Comparison of ENCODE assay signal across 8 cellular contexts in the genomic region with DNA sequence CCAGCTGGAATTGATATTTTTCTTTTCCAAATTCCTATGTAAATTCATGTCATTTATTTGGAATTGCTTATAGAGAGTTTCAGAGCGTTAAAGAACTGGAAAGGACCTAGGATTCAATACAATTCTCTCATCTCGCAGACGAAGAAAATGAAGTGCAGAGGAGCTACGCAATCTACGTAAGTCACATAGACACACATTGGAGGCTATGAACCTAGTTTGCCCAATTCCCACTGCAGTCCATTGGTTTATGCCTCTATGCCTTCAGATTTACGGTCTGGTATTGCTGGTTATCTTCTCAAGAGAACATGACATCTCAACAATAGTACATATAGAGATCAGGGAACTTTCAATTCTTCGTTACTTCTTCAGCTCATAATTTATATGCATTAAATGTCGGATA. TPM values are rescaled to one million over a fixed set of nuclear protein-coding genes. Genes with fewer than 3 reads are reported as not detected.
DNase-seq lines count a peak whose midpoint lies in the region; ATAC-seq, FAIRE-seq and TF ChIP-seq lines count a peak whose summit lies in the region.

No MANE protein-coding gene starts in this region.

- no peaks in the 10 kb centered on the region for H3K9me3 ChIP-seq in heart right ventricle
- H3K9me3 ChIP-seq in K562 (replicated peaks; ENCODE audit: control insufficient read depth, insufficient read depth, low read depth, low read length): no peaks in the 10 kb centered on the region
- no peaks in the 10 kb centered on the region for H3K9me3 ChIP-seq in muscle layer of duodenum (ENCODE audit: control insufficient read depth in 1 of 2, low read length in 2 of 2)
- peaks cover 0 to 7% (median 0%) of the 10 kb centered on the region in 4 donors for H3K9me3 ChIP-seq in upper lobe of left lung

- H4K20me1 ChIP-seq in K562 (replicated peaks; ENCODE audit: control insufficient read depth, insufficient read depth, low read length): peaks cover 7% of the 10 kb centered on the region; the same call in 1 of the 2 replicates

- no peaks in the 10 kb centered on the region for H3K36me3 ChIP-seq in heart right ventricle
- no peaks in the 10 kb centered on the region for H3K36me3 ChIP-seq in K562 (ENCODE audit: control insufficient read depth, insufficient read depth, low read length)
- no peaks in the 10 kb centered on the region for H3K36me3 ChIP-seq in muscle layer of duodenum (ENCODE audit: control insufficient read depth in 1 of 2, insufficient read depth in 2 of 2, low read length in 2 of 2)
- no peaks in the 10 kb centered on the region for H3K36me3 ChIP-seq in upper lobe of left lung

- H3K79me2 ChIP-seq in K562 (ENCODE audit: control insufficient read depth, insufficient read depth, low read length): peaks cover 37% of the 10 kb centered on the region

- TF ChIP-seq EP300 in K562 (IDR thresholded peaks at IDR 0.05; ENCODE audit: low read length) (no peak), upper lobe of left lung (IDR thresholded peaks at IDR 0.05) (no peak)

- peak overlapping the region; percentile 87 for H2AFZ ChIP-seq in K562 (ENCODE audit: low read depth, low read length)

- TF ChIP-seq POLR2A in K562 (conservative IDR thresholded peaks at IDR 0.05) (no peak), upper lobe of left lung (IDR thresholded peaks at IDR 0.05) (no peak)

- WGBS in heart right ventricle, 2 donors: 82 to 86% methylated on average over 8 of the region's 8 CpGs
- WGBS in K562 (ENCODE audit: insufficient coverage, low coverage, missing lambda C conversion rate): 80% methylated on average over 8 of the region's 8 CpGs
- 83 to 85% methylated on average over 8 of the region's 8 CpGs for WGBS in upper lobe of left lung, 2 donors

- POLR2A ChIA-PET in K562 (lab: Yijun Ruan, JAX): interaction anchor here (0.7 to 3.3 kb wide), 8 partner anchors 9 to 101 kb away, joined by 3 to 19 read pairs (median 4); a partner anchor contains a TSS

- TF ChIP-seq CTCF in heart right ventricle (IDR thresholded peaks at IDR 0.05): no peak
- TF ChIP-seq CTCF in K562 (IDR thresholded peaks at IDR 0.05 in 2 of 3, conservative IDR thresholded peaks at IDR 0.05 in 1 of 3; ENCODE audit: insufficient read depth in 2 of 3, low read depth in 1 of 3, low read length in 3 of 3): no peak
- no peak for TF ChIP-seq CTCF in upper lobe of left lung (IDR thresholded peaks at IDR 0.05)

- H3K27me3 ChIP-seq in heart right ventricle: no peaks in the 10 kb centered on the region
- no peaks in the 10 kb centered on the region for H3K27me3 ChIP-seq in K562 (ENCODE audit: control insufficient read depth in 2 of 2, insufficient read depth in 2 of 2, low read length in 2 of 2)
- no peaks in the 10 kb centered on the region for H3K27me3 ChIP-seq in muscle layer of duodenum (ENCODE audit: low read depth, low read length)
- H3K27me3 ChIP-seq in upper lobe of left lung: no peaks in the 10 kb centered on the region

- DNase-seq in heart right ventricle: no peak
- no peak for DNase-seq in Right ventricle myocardium inferior (ENCODE audit: missing footprints)
- DNase-seq in K562 (ENCODE audit: extremely low read depth in 1 of 4, low spot score in 3 of 4): peak in 1 of 4 experiments; percentile 11
- no peak for DNase-seq in upper lobe of left lung

- H3K9me1 ChIP-seq in K562 (ENCODE audit: control insufficient read depth, insufficient read depth, low read length): peaks cover 2% of the 10 kb centered on the region

- no TSS peak for BruUV-seq in K562 (replicated peaks; lab: Mats Ljungman, UMichigan)

- H3K4me3 ChIP-seq in heart right ventricle (peak overlapping the region in 2 of 10 donors; percentile 82 to 87), K562 (no peak overlapping the region), muscle layer of duodenum (ENCODE audit: low read depth in 1 of 2, low read length in 2 of 2) (no peak overlapping the region), upper lobe of left lung (peak overlapping the region in 1 of 4 donors; percentile 87)

- H3K9ac ChIP-seq in K562 (ENCODE audit: insufficient read depth in 1 of 2, low read depth in 2 of 2, low read length in 2 of 2): no peak overlapping the region

- peaks cover 11 to 32% (median 16%) of the 10 kb centered on the region in 9 donors for H3K4me1 ChIP-seq in heart right ventricle
- H3K4me1 ChIP-seq in K562 (replicated peaks in 1 of 2; ENCODE audit: control insufficient read depth in 2 of 2, insufficient read depth in 2 of 2, low read length in 2 of 2): peaks cover 21 to 25% of the 10 kb centered on the region in 2 experiments
- H3K4me1 ChIP-seq in muscle layer of duodenum (ENCODE audit: control insufficient read depth in 1 of 2, insufficient read depth in 2 of 2, low read length in 2 of 2): peaks cover 9 to 12% of the 10 kb centered on the region in 2 donors
- peaks cover 11 to 24% (median 16%) of the 10 kb centered on the region in 4 donors for H3K4me1 ChIP-seq in upper lobe of left lung

- in situ Hi-C loops in K562 (cut with MboI): no loop called here

- no peak for FAIRE-seq in K562 (lab: Jason Lieb, UNC)

- peak overlapping the region; percentile 63; the same call in 1 of the 2 replicates for H3K4me2 ChIP-seq in K562 (ENCODE audit: insufficient read depth, low read length)

- no peak for TF ChIP-seq RAD21 in K562 (CRISPR knock-in tag; conservative IDR thresholded peaks at IDR 0.05 in 1 of 2, IDR thresholded peaks at IDR 0.05 in 1 of 2)

- intact Hi-C loops in heart right ventricle (cut with DNase I) (loop anchor here in 6 of 10 donors (10.0 kb wide), 1 partner anchor 110 kb away; a partner anchor contains a TSS), Right ventricle myocardium inferior (cut with DNase I) (loop anchor here (2.0 kb wide), 1 partner anchor 112 kb away; a partner anchor contains a TSS), K562 (cut with micrococcal nuclease) (loop anchor here (2.0 to 10.0 kb wide), 2 partner anchors 126 to 270 kb away; a partner anchor contains a TSS)

- CTCF ChIA-PET in K562 (lab: Yijun Ruan, JAX; ENCODE audit: low intra/inter-chr PET ratio): interaction anchor here (1.2 kb wide), 1 partner anchor 125 kb away, joined by 3 read pairs; no protein-coding TSS in a partner anchor

- ATAC-seq in heart right ventricle (no peak), Right ventricle myocardium inferior (no peak), K562 (no peak), upper lobe of left lung (ENCODE audit: low FRiP score in 2 of 2) (no peak), GM21360 (IDR thresholded peaks at IDR 0.05; ENCODE audit: unreplicated experiment) (no peak), GM19397 (IDR thresholded peaks at IDR 0.05; ENCODE audit: unreplicated experiment) (no peak), GM18907 (IDR thresholded peaks at IDR 0.05; ENCODE audit: unreplicated experiment) (no peak)

- peak overlapping the region in 7 of 10 donors; percentile 81 to 94 (median 91) for H3K27ac ChIP-seq in heart right ventricle
- H3K27ac ChIP-seq in K562 (ENCODE audit: extremely low read depth, low read depth, low read length): peak overlapping the region; percentile 85; the same call in 1 of the 3 replicates
- H3K27ac ChIP-seq in muscle layer of duodenum (ENCODE audit: low read length): peak overlapping the region; percentile 54
- peak overlapping the region; percentile 87 to 94 (median 91) for H3K27ac ChIP-seq in upper lobe of left lung

TF ChIP-seq in K562, 482 proteins besides CTCF, POLR2A, EP300 and RAD21 (continues in another document):
- TF ChIP-seq MCM5 (IDR thresholded peaks at IDR 0.05; ENCODE audit: low read depth): no peak
- TF ChIP-seq, protein P1, sequence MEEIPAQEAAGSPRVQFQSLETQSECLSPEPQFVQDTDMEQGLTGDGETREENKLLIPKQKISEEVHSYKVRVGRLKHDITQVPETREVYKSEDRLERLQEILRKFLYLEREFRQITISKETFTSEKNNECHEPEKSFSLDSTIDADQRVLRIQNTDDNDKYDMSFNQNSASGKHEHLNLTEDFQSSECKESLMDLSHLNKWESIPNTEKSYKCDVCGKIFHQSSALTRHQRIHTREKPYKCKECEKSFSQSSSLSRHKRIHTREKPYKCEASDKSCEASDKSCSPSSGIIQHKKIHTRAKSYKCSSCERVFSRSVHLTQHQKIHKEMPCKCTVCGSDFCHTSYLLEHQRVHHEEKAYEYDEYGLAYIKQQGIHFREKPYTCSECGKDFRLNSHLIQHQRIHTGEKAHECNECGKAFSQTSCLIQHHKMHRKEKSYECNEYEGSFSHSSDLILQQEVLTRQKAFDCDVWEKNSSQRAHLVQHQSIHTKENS (CRISPR knock-in tag; IDR thresholded peaks at IDR 0.05): no peak
- TF ChIP-seq, protein P2, sequence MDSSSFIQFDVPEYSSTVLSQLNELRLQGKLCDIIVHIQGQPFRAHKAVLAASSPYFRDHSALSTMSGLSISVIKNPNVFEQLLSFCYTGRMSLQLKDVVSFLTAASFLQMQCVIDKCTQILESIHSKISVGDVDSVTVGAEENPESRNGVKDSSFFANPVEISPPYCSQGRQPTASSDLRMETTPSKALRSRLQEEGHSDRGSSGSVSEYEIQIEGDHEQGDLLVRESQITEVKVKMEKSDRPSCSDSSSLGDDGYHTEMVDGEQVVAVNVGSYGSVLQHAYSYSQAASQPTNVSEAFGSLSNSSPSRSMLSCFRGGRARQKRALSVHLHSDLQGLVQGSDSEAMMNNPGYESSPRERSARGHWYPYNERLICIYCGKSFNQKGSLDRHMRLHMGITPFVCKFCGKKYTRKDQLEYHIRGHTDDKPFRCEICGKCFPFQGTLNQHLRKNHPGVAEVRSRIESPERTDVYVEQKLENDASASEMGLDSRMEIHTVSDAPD (CRISPR knock-in tag; IDR thresholded peaks at IDR 0.05): no peak

RNA-seq across cellular contexts. Expression of a gene that starts 1.0 kb away (rescaled TPM):
- total RNA-seq in heart right ventricle: 10 to 100 TPM in 9 of 10 donors, 1 to 10 TPM in 1; 9.9 to 16.7 (median 14.0) TPM
- polyA plus RNA-seq in heart right ventricle: 1 to 10 TPM; 2.3 to 5.3 TPM
- total RNA-seq in Right ventricle myocardium inferior: 13.3 TPM
- total RNA-seq in K562 (2011; cell fraction: chromatin; rRNA removed; ENCODE audit: low replicate concordance): 13.5 and 31.5 TPM in 2 replicates
- 8.2 and 8.8 TPM in 2 replicates for total RNA-seq in K562 (2011; cell fraction: nucleolus; rRNA removed)
- 15.3 and 23.7 TPM in 2 replicates for total RNA-seq in K562 (2011; cell fraction: nucleoplasm; rRNA removed)
- 16.1 and 16.2 TPM in 2 replicates for total RNA-seq in K562 (2014; rRNA removed)
- 33.1 and 39.8 TPM in 2 replicates for total RNA-seq in K562 (2014; rRNA removed; fragmentation: Illumina TruSeq; extraction: Trizol)
- 29.7 and 32.9 TPM in 2 replicates for total RNA-seq in K562 (2015; rRNA removed; fragmentation: Illumina TruSeq; extraction: Trizol)
- 36.4 and 40.0 TPM in 2 replicates for total RNA-seq in K562 (2021)
- polyA plus RNA-seq in K562 (2011; rRNA removed): 56.6 and 66.5 TPM in 2 replicates
- polyA plus RNA-seq in K562 (2011; cell fraction: cytosol; rRNA removed): 11.4 and 29.4 TPM in 2 replicates
- polyA plus RNA-seq in K562 (2011; cell fraction: nucleus; rRNA removed): 10.9 and 20.0 TPM in 2 replicates
- polyA plus RNA-seq in K562 (2012): 28.6 and 34.4 TPM in 2 replicates
- polyA plus RNA-seq in K562 (2014; fragmentation: Illumina TruSeq; extraction: Trizol): 49.7 and 53.3 TPM in 2 replicates
- polyA plus RNA-seq in K562 (2014; fragmentation: Nextera tagmentation; extraction: Ambion mirVana): 1 to 10 TPM; 7.1 to 7.9 TPM
- polyA plus RNA-seq in K562 (2014; rRNA removed): 23.9 TPM in 2 replicates
- polyA minus RNA-seq in K562 (2011; rRNA and poly(A)+ RNA removed): 174 and 201 TPM in 2 replicates
- 32.2 and 48.1 TPM in 2 replicates for polyA minus RNA-seq in K562 (2011; cell fraction: cytosol; rRNA and poly(A)+ RNA removed)
- polyA minus RNA-seq in K562 (2011; cell fraction: nucleus; rRNA and poly(A)+ RNA removed): 8.3 and 18.8 TPM in 2 replicates
- total RNA-seq in upper lobe of left lung: 10 to 100 TPM in 4 of 6 donors, 1 to 10 TPM in 2; 4.2 to 17.8 (median 12.1) TPM
